15 cellular contexts compared by ENCODE assay signal in genomic region chr13:109500146-109500773, GRCh38.
A peak's percentile ranks its signal among the peaks of the same experiment; 100 is the strongest.
DNase-seq lines count a peak whose midpoint lies in the region; ATAC-seq and TF ChIP-seq lines count a peak whose summit lies in the region.
"Had no signal": no experiment of that assay in that cellular context is flagged by ENCODE, and none has a peak within 500 bp of the region (broad histone marks: within the 10 kb centered on the region; RNA-seq: fewer than 3 reads in every experiment).

No MANE protein-coding gene starts in this region.

- H3K4me1 ChIP-seq in SJSA1 (replicated peaks) = peaks cover 12% of the 10 kb centered on the region

- no peaks in the 10 kb centered on the region; the same call in 1 of the 2 replicates for H3K9me3 ChIP-seq in SJSA1 (replicated peaks)

- DNase-seq in DMS 273 (lab: John Stamatoyannopoulos, UW; ENCODE audit: unreplicated experiment) (peak; percentile 12), DMS 273 treated with DMSO at 0.1 percent for 48 hours (lab: John Stamatoyannopoulos, UW) (no peak), SJSA1 (ENCODE audit: low read depth in 1 of 2, low spot score in 2 of 2) (peak; percentile 60 to 74), fibroblast of mammary gland (ENCODE audit: low read depth) (peak; percentile 21), retina (peak; percentile 34), SIG-M5 (lab: John Stamatoyannopoulos, UW) (no peak)
- DNase-seq in stimulated activated CD4-positive, alpha-beta T cell treated with anti-CD3 and anti-CD28 coated beads, Interleukin-2, amount 100 ng/mL, for 48 hours = no peak
- no peak for DNase-seq in effector memory CD8-positive, alpha-beta T cell
- DNase-seq: activated CD4-positive, alpha-beta T cell treated with anti-CD3 and anti-CD28 coated beads for 36 hours; NCI-H446; Right ventricle myocardium superior; trophoblast cell had no signal

- H3K36me3 Mint-ChIP-seq in effector memory CD8-positive, alpha-beta T cell (ENCODE audit: insufficient read depth) = no peaks in the 10 kb centered on the region

- no peak overlapping the region for H3K27ac Mint-ChIP-seq in effector memory CD8-positive, alpha-beta T cell
- H3K27ac Mint-ChIP-seq: activated CD4-positive, alpha-beta T cell treated with anti-CD3 and anti-CD28 coated beads for 36 hours; activated T-helper 17 cell treated with anti-CD3 and anti-CD28 coated beads, Interleukin-2, amount 50 U/mL, for 72 hours had no signal

- H3K27ac ChIP-seq in SJSA1 = no peak overlapping the region
- H3K27ac ChIP-seq: 22Rv1, skin epidermis had no signal

- no peak overlapping the region for H3K4me3 Mint-ChIP-seq in effector memory CD8-positive, alpha-beta T cell
- H3K4me3 Mint-ChIP-seq: activated CD4-positive, alpha-beta T cell treated with anti-CD3 and anti-CD28 coated beads for 36 hours; activated T-helper 17 cell treated with anti-CD3 and anti-CD28 coated beads, Interleukin-2, amount 50 U/mL, for 72 hours had no signal

- H3K27me3 ChIP-seq in SJSA1 (replicated peaks) = 0 out of 2 replicates have a peak, but pooled peaks cover 3% of the 10 kb centered on the region

- peak; percentile 3 for TF ChIP-seq CTCF in fibroblast of mammary gland (conservative IDR thresholded peaks at IDR 0.05; ENCODE audit: control insufficient read depth, insufficient read depth, low read depth, low read length)

- H3K4me3 ChIP-seq in SJSA1 = no peak overlapping the region
- H3K4me3 ChIP-seq in fibroblast of mammary gland (ENCODE audit: control insufficient read depth, low read depth, low read length) = no peak overlapping the region
- H3K4me3 ChIP-seq: skin epidermis had no signal

- H3K9me3 Mint-ChIP-seq in effector memory CD8-positive, alpha-beta T cell = peaks cover 2% of the 10 kb centered on the region in 2 donors

- no peak for ATAC-seq in effector memory CD8-positive, alpha-beta T cell (replicated peaks)
- ATAC-seq: activated CD4-positive, alpha-beta T cell treated with anti-CD3 and anti-CD28 coated beads for 36 hours; activated T-helper 17 cell treated with anti-CD3 and anti-CD28 coated beads, Interleukin-2, amount 50 U/mL, for 72 hours had no signal

- H3K4me1 Mint-ChIP-seq in effector memory CD8-positive, alpha-beta T cell (ENCODE audit: low read depth in 2 of 2) = no peaks in the 10 kb centered on the region
- H3K4me1 Mint-ChIP-seq: activated CD4-positive, alpha-beta T cell treated with anti-CD3 and anti-CD28 coated beads for 36 hours; activated T-helper 17 cell treated with anti-CD3 and anti-CD28 coated beads, Interleukin-2, amount 50 U/mL, for 72 hours had no signal

- no peaks in the 10 kb centered on the region for H3K27me3 Mint-ChIP-seq in effector memory CD8-positive, alpha-beta T cell

- no peaks in the 10 kb centered on the region for H3K36me3 ChIP-seq in SJSA1

Comparison
In these comparisons a context has a peak if more than half of its experiments do, and no peak if none do; other contexts are left out.
1. DNase-seq: peak in DMS 273 (single experiment), SJSA1 (2 of 2), fibroblast of mammary gland (single experiment) and retina (single experiment); none in DMS 273 treated with DMSO at 0.1 percent for 48 hours (single experiment), stimulated activated CD4-positive, alpha-beta T cell treated with anti-CD3 and anti-CD28 coated beads, Interleukin-2, amount 100 ng/mL, for 48 hours (0 of 2), SIG-M5 (single experiment) and effector memory CD8-positive, alpha-beta T cell (0 of 3).